In the genomic region with DNA sequence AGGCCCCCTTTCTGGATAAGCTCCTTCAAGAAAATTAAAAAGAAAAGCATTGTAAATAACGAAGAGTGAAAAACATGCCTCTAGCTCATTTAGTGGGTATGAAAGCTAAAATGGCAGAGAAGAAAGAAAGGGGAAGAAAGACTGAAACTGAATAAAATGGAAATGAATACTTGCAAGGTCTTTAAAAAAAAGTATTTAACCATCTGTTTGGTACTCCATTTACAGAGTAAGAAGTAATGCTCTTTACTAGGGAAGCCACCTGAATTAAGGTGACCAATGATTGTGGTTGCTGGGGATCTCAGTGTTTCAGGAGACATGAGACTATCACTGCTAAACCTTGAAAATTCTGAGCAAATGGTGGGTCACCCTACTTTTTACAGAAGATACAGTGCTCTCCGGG, we compare ENCODE assay signal across 18 cellular contexts. TPM values are rescaled to one million over a fixed set of nuclear protein-coding genes. Genes with fewer than 3 reads are reported as not detected.
DNase-seq lines count a peak whose midpoint lies in the region; ATAC-seq lines count a peak whose summit lies in the region.
"Had no signal": no experiment of that assay in that cellular context is flagged by ENCODE, and none has a peak within 500 bp of the region (broad histone marks: within the 10 kb centered on the region; RNA-seq: fewer than 3 reads in every experiment).

No MANE protein-coding gene starts in this region.

- peak; percentile 51 for ATAC-seq in GM19043 (IDR thresholded peaks at IDR 0.05; ENCODE audit: low read depth, unreplicated experiment)
- peak; percentile 46 for ATAC-seq in GM21737 (IDR thresholded peaks at IDR 0.05; ENCODE audit: unreplicated experiment)
- peak; percentile 47 for ATAC-seq in HG03135 (IDR thresholded peaks at IDR 0.05; ENCODE audit: unreplicated experiment)
- peak; percentile 92 to 93 for ATAC-seq in stimulated activated naive B cell treated with anti-CD40 and anti-IgM and Interleukin-4, amounts not matched to agents 10 μg/mL and 1 μg/mL and 100 μg/mL, for 72 hours (replicated peaks)
- no peak for ATAC-seq in Right ventricle myocardium superior (ENCODE audit: poor library complexity)
- ATAC-seq: HepG2 had no signal

- H3K27me3 Mint-ChIP-seq in stimulated activated naive B cell treated with anti-CD40 and anti-IgM and Interleukin-4, amounts not matched to agents 10 μg/mL and 1 μg/mL and 100 μg/mL, for 72 hours = no peaks in the 10 kb centered on the region

- no peak for DNase-seq in stimulated activated naive B cell treated with anti-CD40 and anti-IgM and Interleukin-4, amounts not matched to agents 10 μg/mL and 1 μg/mL and 100 μg/mL, for 72 hours
- DNase-seq in Right ventricle myocardium superior = no peak
- no peak for DNase-seq in ureter (ENCODE audit: low spot score)
- no peak for DNase-seq in nucleus accumbens (lab: John Stamatoyannopoulos, UW)
- DNase-seq: activated CD4-positive, alpha-beta memory T cell treated with anti-CD3 and anti-CD28 coated beads for 36 hours; amygdala; NCI-H1092 treated with DMSO at 0.1 percent for 48 hours; NCI-H524 treated with DMSO at 0.1 percent for 48 hours; Peyer's patch; right cardiac atrium; stimulated activated CD4-positive, alpha-beta T cell treated with anti-CD3 and anti-CD28 coated beads, Interleukin-4, amount 100 ng/mL, for 1 hour; trophoblast cell had no signal

- H3K9me3 Mint-ChIP-seq in stimulated activated naive B cell treated with anti-CD40 and anti-IgM and Interleukin-4, amounts not matched to agents 10 μg/mL and 1 μg/mL and 100 μg/mL, for 72 hours = no peaks in the 10 kb centered on the region
- H3K9me3 Mint-ChIP-seq: activated CD4-positive, alpha-beta memory T cell treated with anti-CD3 and anti-CD28 coated beads for 36 hours; activated T-helper 1 cell treated with anti-CD3 and anti-CD28 coated beads, Interleukin-12 subunit alpha, Interleukin-12 subunit beta, Interleukin-2, Interleukin-4 antibody, amounts not matched to agents 30 ng/mL and 10 ng/mL and 1 ng/mL, durations not matched to agents 14 hours and 24 hours and 36 hours; neural crest cell had no signal

- H3K4me1 Mint-ChIP-seq in stimulated activated naive B cell treated with anti-CD40 and anti-IgM and Interleukin-4, amounts not matched to agents 10 μg/mL and 1 μg/mL and 100 μg/mL, for 72 hours = peaks cover 17 to 37% of the 10 kb centered on the region in 2 donors

- no peak overlapping the region for H3K27ac Mint-ChIP-seq in stimulated activated naive B cell treated with anti-CD40 and anti-IgM and Interleukin-4, amounts not matched to agents 10 μg/mL and 1 μg/mL and 100 μg/mL, for 72 hours
- H3K27ac Mint-ChIP-seq: activated CD4-positive, alpha-beta memory T cell treated with anti-CD3 and anti-CD28 coated beads for 36 hours; activated T-helper 1 cell treated with anti-CD3 and anti-CD28 coated beads, Interleukin-12 subunit alpha, Interleukin-12 subunit beta, Interleukin-2, Interleukin-4 antibody, amounts not matched to agents 30 ng/mL and 10 ng/mL and 1 ng/mL, durations not matched to agents 14 hours and 24 hours and 36 hours had no signal

- no peaks in the 10 kb centered on the region for H3K36me3 Mint-ChIP-seq in stimulated activated naive B cell treated with anti-CD40 and anti-IgM and Interleukin-4, amounts not matched to agents 10 μg/mL and 1 μg/mL and 100 μg/mL, for 72 hours
- H3K36me3 Mint-ChIP-seq: activated CD4-positive, alpha-beta memory T cell treated with anti-CD3 and anti-CD28 coated beads for 36 hours had no signal

- intact Hi-C loops in Right ventricle myocardium superior (cut with DNase I) = no loop called here

- H3K4me3 Mint-ChIP-seq in stimulated activated naive B cell treated with anti-CD40 and anti-IgM and Interleukin-4, amounts not matched to agents 10 μg/mL and 1 μg/mL and 100 μg/mL, for 72 hours = no peak overlapping the region
- H3K4me3 Mint-ChIP-seq: activated CD4-positive, alpha-beta memory T cell treated with anti-CD3 and anti-CD28 coated beads for 36 hours; activated T-helper 1 cell treated with anti-CD3 and anti-CD28 coated beads, Interleukin-12 subunit alpha, Interleukin-12 subunit beta, Interleukin-2, Interleukin-4 antibody, amounts not matched to agents 30 ng/mL and 10 ng/mL and 1 ng/mL, durations not matched to agents 14 hours and 24 hours and 36 hours; neural crest cell had no signal

RNA-seq across cellular contexts. Expression of a gene that starts 17.7 kb away (rescaled TPM):
- total RNA-seq in Right ventricle myocardium superior = 57.5 TPM
- 39.8 TPM for total RNA-seq in ureter
